Comparison of ENCODE assay signal across 30 cellular contexts in the genomic region with DNA sequence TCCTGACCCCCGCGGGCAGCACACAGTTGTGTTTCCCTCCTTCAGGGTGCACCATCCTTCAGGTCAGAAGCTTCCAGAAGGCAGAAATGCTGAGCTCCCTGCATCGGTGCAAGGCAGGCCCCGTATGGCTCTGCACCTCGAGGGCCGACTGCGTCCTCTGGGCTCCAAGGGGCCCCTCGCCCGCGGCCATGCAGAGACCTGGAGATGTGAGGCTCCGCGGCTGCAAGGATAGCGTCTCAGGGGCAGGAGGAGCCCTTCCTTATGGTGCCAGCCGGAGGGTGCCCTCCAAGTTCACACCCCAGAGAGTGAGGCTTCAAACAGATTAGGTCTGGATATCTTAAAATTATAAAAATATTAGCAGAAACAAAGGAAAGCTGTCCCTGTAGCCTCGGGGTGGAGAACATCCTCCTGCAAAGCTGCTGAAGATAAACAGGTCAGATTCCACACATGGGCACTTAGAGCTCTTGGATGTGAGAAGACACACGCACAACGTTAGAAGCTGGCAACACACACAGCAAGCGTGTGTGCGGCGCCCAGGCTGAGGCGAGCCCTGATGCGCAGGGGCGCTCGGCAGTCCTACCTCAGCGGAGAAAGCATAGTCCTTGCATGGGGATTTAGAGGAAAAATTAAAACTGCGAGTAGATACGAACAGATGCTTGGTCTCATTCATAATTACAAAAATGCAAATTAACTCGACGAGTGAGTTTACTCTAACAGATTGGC. TPM values are rescaled to one million over a fixed set of nuclear protein-coding genes. Genes with fewer than 3 reads are reported as not detected.
"Had no signal": no experiment of that assay in that cellular context is flagged by ENCODE, and none has a peak within 500 bp of the region (broad histone marks: within the 10 kb centered on the region; RNA-seq: fewer than 3 reads in every experiment).

No MANE protein-coding gene starts in this region.

- H3K4me3 Mint-ChIP-seq: activated CD4-positive, alpha-beta memory T cell treated with anti-CD3 and anti-CD28 coated beads for 36 hours; activated naive CD4-positive, alpha-beta T cell treated with anti-CD3 and anti-CD28 coated beads, Interleukin-2, amount 10 ng/mL, durations not matched to agents 7 days and 5 days; activated naive CD8-positive, alpha-beta T cell treated with anti-CD3 and anti-CD28 coated beads, Interleukin-2, amount 10 ng/mL, durations not matched to agents 7 days and 5 days; activated T-cell treated with anti-CD3 and anti-CD28 coated beads, Interleukin-2, amount 50 U/mL, for 24 hours; central memory CD8-positive, alpha-beta T cell; naive thymus-derived CD8-positive, alpha-beta T cell had no signal

- H3K4me3 ChIP-seq: breast epithelium, heart left ventricle, left lung, lower lobe of right lung, right lobe of liver, testis, transverse colon had no signal

- H3K36me3 ChIP-seq: breast epithelium, heart left ventricle, left lung, lower lobe of right lung, right lobe of liver, transverse colon had no signal

- H3K27me3 ChIP-seq: right lobe of liver, testis, transverse colon had no signal

- H3K9me3 ChIP-seq: breast epithelium, heart left ventricle, left lung, lower lobe of right lung, right lobe of liver, testis, transverse colon had no signal

- H3K27ac ChIP-seq: breast epithelium, heart left ventricle, left lung, lower lobe of right lung, right lobe of liver, testis, transverse colon, VCaP had no signal

- H3K27me3 Mint-ChIP-seq: activated CD4-positive, alpha-beta memory T cell treated with anti-CD3 and anti-CD28 coated beads for 36 hours; activated naive CD4-positive, alpha-beta T cell treated with anti-CD3 and anti-CD28 coated beads, Interleukin-2, amount 10 ng/mL, durations not matched to agents 7 days and 5 days; activated T-cell treated with anti-CD3 and anti-CD28 coated beads, Interleukin-2, amount 50 U/mL, for 24 hours; central memory CD8-positive, alpha-beta T cell had no signal

- H3K4me1 Mint-ChIP-seq: activated naive CD4-positive, alpha-beta T cell treated with anti-CD3 and anti-CD28 coated beads, Interleukin-2, amount 10 ng/mL, durations not matched to agents 7 days and 5 days; activated naive CD8-positive, alpha-beta T cell treated with anti-CD3 and anti-CD28 coated beads, Interleukin-2, amount 10 ng/mL, durations not matched to agents 7 days and 5 days had no signal

- H3K36me3 Mint-ChIP-seq: activated CD4-positive, alpha-beta memory T cell treated with anti-CD3 and anti-CD28 coated beads for 36 hours; activated naive CD8-positive, alpha-beta T cell treated with anti-CD3 and anti-CD28 coated beads, Interleukin-2, amount 10 ng/mL, durations not matched to agents 7 days and 5 days; naive thymus-derived CD8-positive, alpha-beta T cell had no signal

- FAIRE-seq: colon, urothelium cell line had no signal

- H3K27ac Mint-ChIP-seq: activated CD4-positive, alpha-beta memory T cell treated with anti-CD3 and anti-CD28 coated beads for 36 hours; activated naive CD4-positive, alpha-beta T cell treated with anti-CD3 and anti-CD28 coated beads, Interleukin-2, amount 10 ng/mL, durations not matched to agents 7 days and 5 days; activated naive CD8-positive, alpha-beta T cell treated with anti-CD3 and anti-CD28 coated beads, Interleukin-2, amount 10 ng/mL, durations not matched to agents 7 days and 5 days; activated T-cell treated with anti-CD3 and anti-CD28 coated beads, Interleukin-2, amount 50 U/mL, for 24 hours had no signal

- DNase-seq: activated CD4-positive, alpha-beta memory T cell treated with anti-CD3 and anti-CD28 coated beads for 36 hours; activated CD4-positive, alpha-beta T cell treated with anti-CD3 and anti-CD28 coated beads for 48 hours; activated CD8-positive, alpha-beta memory T cell treated with anti-CD3 and anti-CD28 coated beads, Interleukin-2, amount 50 U/mL, for 48 hours; activated gamma-delta T cell; activated naive CD4-positive, alpha-beta T cell treated with anti-CD3 and anti-CD28 coated beads, Interleukin-2, amount 10 ng/mL, durations not matched to agents 7 days and 5 days; activated naive CD8-positive, alpha-beta T cell treated with anti-CD3 and anti-CD28 coated beads, Interleukin-2, amount 10 ng/mL, durations not matched to agents 7 days and 5 days; activated T-cell treated with anti-CD3 and anti-CD28 coated beads, Interleukin-2, amount 50 U/mL, for 24 hours; dermis blood vessel endothelial cell; effector CD8-positive, alpha-beta T cell; erythroblast; kidney glomerular epithelial cell; lower lobe of right lung; mesenchymal stem cell; stimulated activated CD4-positive, alpha-beta T cell treated with anti-CD3 and anti-CD28 coated beads, Interleukin-12 subunit alpha, Interleukin-12 subunit beta, amount 100 ng/mL, for 4 hours; stimulated activated CD4-positive, alpha-beta T cell treated with anti-CD3 and anti-CD28 coated beads, Interleukin-4, amount 100 ng/mL, for 1 hour; stimulated activated naive CD8-positive, alpha-beta T cell treated with anti-CD3 and anti-CD28 coated beads, Interleukin-15, Interleukin-2, amounts not matched to agents 100 U/mL and 50 U/mL, for 24 hours; T-helper 1 cell; testis; transverse colon had no signal

- H3K4me1 ChIP-seq: breast epithelium, heart left ventricle, left lung, lower lobe of right lung, right lobe of liver, testis, transverse colon had no signal

RNA-seq across cellular contexts. Expression of gene KNDC1, which starts 20.3 kb away (rescaled TPM):
- total RNA-seq: dermis blood vessel endothelial cell, osteoblast had no signal
- polyA plus RNA-seq: naive thymus-derived CD8-positive, alpha-beta T cell had no signal

RNA-seq across cellular contexts. Expression of gene UTF1, which starts 49.7 kb away (rescaled TPM):
- total RNA-seq: activated CD4-positive, alpha-beta memory T cell treated with anti-CD3 and anti-CD28 coated beads for 36 hours; activated naive CD8-positive, alpha-beta T cell treated with anti-CD3 and anti-CD28 coated beads, Interleukin-2, amount 10 ng/mL, durations not matched to agents 7 days and 5 days; breast epithelium; dermis blood vessel endothelial cell; heart left ventricle; left lung; lower lobe of right lung; naive thymus-derived CD8-positive, alpha-beta T cell; osteoblast; right lobe of liver; skeletal muscle tissue; transverse colon had no signal
- polyA plus RNA-seq: heart left ventricle; naive thymus-derived CD8-positive, alpha-beta T cell had no signal

RNA-seq across cellular contexts. Expression of gene VENTX, which starts 57.3 kb away (rescaled TPM):
- total RNA-seq: dermis blood vessel endothelial cell; naive thymus-derived CD8-positive, alpha-beta T cell; osteoblast; skeletal muscle tissue had no signal
- polyA plus RNA-seq: naive thymus-derived CD8-positive, alpha-beta T cell had no signal
